ENCODE assay signal across 8 cellular contexts in the genomic region with DNA sequence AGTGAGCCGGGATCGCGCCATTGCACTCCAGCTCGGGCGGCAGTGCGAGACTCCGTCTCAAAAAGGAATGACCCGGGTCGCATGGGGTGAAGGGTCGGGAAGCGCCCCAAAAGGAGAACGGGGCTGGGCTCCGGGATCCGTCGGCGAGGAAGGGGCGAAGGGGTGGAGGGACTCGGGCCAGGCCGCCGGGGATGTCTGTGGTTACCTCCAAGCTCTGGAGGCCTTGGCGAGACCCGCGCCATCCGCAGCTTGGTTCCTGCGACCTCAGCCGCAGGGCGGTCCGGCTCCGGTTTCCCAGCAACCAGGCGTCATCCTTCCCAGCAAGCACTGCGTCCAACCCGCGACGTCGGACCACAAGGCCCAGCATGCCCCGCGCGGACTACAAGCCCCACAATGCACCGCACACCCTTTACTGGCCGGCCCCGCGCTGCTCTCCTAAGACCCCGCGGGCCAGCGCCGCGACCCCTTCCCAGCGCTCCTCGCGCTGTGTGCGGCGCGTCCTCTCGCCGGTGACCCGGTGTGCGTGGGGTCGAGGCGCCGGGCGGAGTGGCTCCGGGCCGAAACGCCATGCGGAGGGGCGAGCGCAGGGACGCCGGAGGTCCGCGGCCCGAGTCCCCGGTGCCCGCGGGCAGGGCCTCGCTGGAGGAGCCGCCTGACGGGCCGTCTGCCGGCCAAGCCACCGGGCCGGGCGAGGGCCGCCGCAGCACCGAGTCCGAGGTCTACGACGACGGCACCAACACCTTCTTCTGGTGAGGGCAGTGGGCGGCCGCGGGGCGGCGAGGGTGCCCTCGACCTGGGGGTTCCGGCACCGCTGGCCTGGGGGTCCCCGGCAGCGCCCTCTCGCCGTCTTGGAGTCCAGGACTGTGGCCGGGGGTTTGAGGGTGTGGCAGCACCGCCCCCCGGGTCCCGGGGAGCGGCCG. TPM values are rescaled to one million over a fixed set of nuclear protein-coding genes. Genes with fewer than 3 reads are reported as not detected.
A peak's percentile ranks its signal among the peaks of the same experiment; 100 is the strongest.
DNase-seq lines count a peak whose midpoint lies in the region; ATAC-seq lines count a peak whose summit lies in the region.

A gene (plus strand): TSS at position 391 of the 920 bp plus-strand sequence. CDS start 177 bp downstream, at position 568.

- H3K36me3 Mint-ChIP-seq in CD8-positive, alpha-beta memory T cell, result peaks cover 0 to 29% (median 0%) of the 10 kb centered on the region in 3 donors
- H3K36me3 Mint-ChIP-seq in effector memory CD8-positive, alpha-beta T cell (ENCODE audit: insufficient read depth), result peaks cover 31% of the 10 kb centered on the region

- peak within 1 kb of the TSS; percentile 95 to 100 (median 99) for H3K27ac Mint-ChIP-seq in CD8-positive, alpha-beta memory T cell
- H3K27ac Mint-ChIP-seq in effector memory CD8-positive, alpha-beta T cell, result peak within 1 kb of the TSS; percentile 90 to 97

- H2BK12ac ChIP-seq in mesenchymal stem cell (ENCODE audit: low read length in 2 of 2), result peak within 1 kb of the TSS; percentile 9 to 67

- H3K4me3 Mint-ChIP-seq in CD8-positive, alpha-beta memory T cell, result peak within 1 kb of the TSS; percentile 91 to 100 (median 98)
- peak within 1 kb of the TSS; percentile 87 to 99 for H3K4me3 Mint-ChIP-seq in effector memory CD8-positive, alpha-beta T cell

- H3K27ac ChIP-seq in CD8-positive, alpha-beta memory T cell (ENCODE audit: low read depth, low read length), result peak within 1 kb of the TSS; percentile 75
- peak within 1 kb of the TSS; percentile 67 for H3K27ac ChIP-seq in mesenchymal stem cell (ENCODE audit: low read length, poor library complexity, severe bottlenecking)

- peak within 1 kb of the TSS; percentile 69 for H2AFZ ChIP-seq in mesenchymal stem cell (ENCODE audit: low read depth, low read length)

- peak; percentile 51 for ATAC-seq in GM19468 (IDR thresholded peaks at IDR 0.05; ENCODE audit: extremely low read depth, unreplicated experiment)
- peak; percentile 76 for ATAC-seq in effector memory CD8-positive, alpha-beta T cell (replicated peaks)

- H3K27me3 ChIP-seq in CD8-positive, alpha-beta memory T cell (ENCODE audit: insufficient read depth, low read length, poor library complexity, severe bottlenecking), result no peaks in the 10 kb centered on the region
- H3K27me3 ChIP-seq in mesenchymal stem cell (ENCODE audit: control insufficient read depth in 1 of 2, insufficient read depth in 1 of 2, low read length in 2 of 2), result no peaks in the 10 kb centered on the region

- peak within 1 kb of the TSS; percentile 78 for H2BK120ac ChIP-seq in mesenchymal stem cell (ENCODE audit: low read depth, low read length)

- peak within 1 kb of the TSS; percentile 89 for H4K91ac ChIP-seq in mesenchymal stem cell (ENCODE audit: low read length)

- peak within 1 kb of the TSS; percentile 88 to 90 for H3K18ac ChIP-seq in mesenchymal stem cell (ENCODE audit: low read depth in 1 of 2, low read length in 2 of 2)

- CTCF ChIA-PET in CD8-positive, alpha-beta memory T cell (lab: Charles Lee), result interaction anchor here (0.6 to 10.4 kb wide), 26 partner anchors 10 to 243 kb away, joined by 3 to 158 read pairs (median 5); a partner anchor contains a TSS

- H3K4ac ChIP-seq in mesenchymal stem cell (ENCODE audit: low read depth in 1 of 2, low read length in 2 of 2), result peak within 1 kb of the TSS; percentile 59 to 90

- H3K23ac ChIP-seq in mesenchymal stem cell (ENCODE audit: low read length in 2 of 2), result no peak within 1 kb of the TSS

- DNase-seq in CD8-positive, alpha-beta memory T cell, result peak; percentile 90 to 96 (median 92)
- DNase-seq in HS-5 (ENCODE audit: low read depth) (peak; percentile 73), mesenchymal stem cell (peak; percentile 97)
- peak; percentile 90 for DNase-seq in NK-92 treated with Interleukin-12 subunit alpha and Interleukin-12 subunit beta, amount 100 ng/mL, for 24 hours (lab: John Stamatoyannopoulos, UW)
- peak; percentile 96 for DNase-seq in activated CD8-positive, alpha-beta memory T cell treated with anti-CD3 and anti-CD28 coated beads for 24 hours
- DNase-seq in effector memory CD8-positive, alpha-beta T cell, result peak; percentile 94 to 95 (median 94)
- DNase-seq in stimulated activated CD8-positive, alpha-beta memory T cell treated with anti-CD3 and anti-CD28 coated beads, Interleukin-12 subunit alpha, Interleukin-12 subunit beta, amount 100 ng/mL, for 4 hours (ENCODE audit: low read depth), result peak; percentile 88

- H3K9ac ChIP-seq in mesenchymal stem cell (ENCODE audit: low read length), result peak within 1 kb of the TSS; percentile 90

- no peak within 1 kb of the TSS for H2AK5ac ChIP-seq in mesenchymal stem cell (ENCODE audit: low read length, severe bottlenecking)

- POLR2A ChIA-PET in CD8-positive, alpha-beta memory T cell (lab: Charles Lee), result interaction anchor here (0.6 to 7.5 kb wide), 8 partner anchors 28 to 243 kb away, joined by 3 to 71 read pairs (median 12); a partner anchor contains a TSS

- H3K9me3 Mint-ChIP-seq in CD8-positive, alpha-beta memory T cell, result no peaks in the 10 kb centered on the region
- H3K9me3 Mint-ChIP-seq in effector memory CD8-positive, alpha-beta T cell, result no peaks in the 10 kb centered on the region

- peak within 1 kb of the TSS; percentile 95 for H2BK15ac ChIP-seq in mesenchymal stem cell (ENCODE audit: low read depth, poor library complexity, severe bottlenecking)

- H3K4me3 ChIP-seq in CD8-positive, alpha-beta memory T cell (ENCODE audit: low read length), result peak within 1 kb of the TSS; percentile 71
- H3K4me3 ChIP-seq in mesenchymal stem cell (ENCODE audit: insufficient read depth in 1 of 2, low read depth in 1 of 2, low read length in 2 of 2), result peak within 1 kb of the TSS; percentile 93 to 97

- H3K27me3 Mint-ChIP-seq in CD8-positive, alpha-beta memory T cell, result no peaks in the 10 kb centered on the region
- no peaks in the 10 kb centered on the region for H3K27me3 Mint-ChIP-seq in effector memory CD8-positive, alpha-beta T cell

- peak within 1 kb of the TSS; percentile 85 for H3K4me2 ChIP-seq in mesenchymal stem cell (ENCODE audit: low read length, poor library complexity, severe bottlenecking)

- H4K8ac ChIP-seq in mesenchymal stem cell (ENCODE audit: low read length), result peak within 1 kb of the TSS; percentile 96

- no peak within 1 kb of the TSS for H2BK5ac ChIP-seq in mesenchymal stem cell (ENCODE audit: low read depth, low read length, poor library complexity, severe bottlenecking)

- peaks cover 14% of the 10 kb centered on the region for H3K36me3 ChIP-seq in CD8-positive, alpha-beta memory T cell (ENCODE audit: insufficient read depth, low read length)
- peaks cover 18 to 36% of the 10 kb centered on the region in 2 experiments for H3K36me3 ChIP-seq in mesenchymal stem cell (ENCODE audit: control insufficient read depth in 1 of 2, insufficient read depth in 2 of 2, low read depth in 1 of 2, low read length in 2 of 2)

- peak within 1 kb of the TSS in 1 of 2 experiments; percentile 90 for H3K14ac ChIP-seq in mesenchymal stem cell (ENCODE audit: low read length in 2 of 2)

- H3K9me3 ChIP-seq in CD8-positive, alpha-beta memory T cell (ENCODE audit: low read length), result no peaks in the 10 kb centered on the region
- no peaks in the 10 kb centered on the region for H3K9me3 ChIP-seq in mesenchymal stem cell (ENCODE audit: control insufficient read depth, low read length)

- WGBS in mesenchymal stem cell, result 3% methylated on average over 76 of the region's 108 CpGs

- peaks cover 17 to 35% (median 25%) of the 10 kb centered on the region in 3 donors for H3K4me1 Mint-ChIP-seq in CD8-positive, alpha-beta memory T cell
- H3K4me1 Mint-ChIP-seq in effector memory CD8-positive, alpha-beta T cell (ENCODE audit: low read depth in 2 of 2), result peaks cover 15 to 21% of the 10 kb centered on the region in 2 donors

- peaks cover 22% of the 10 kb centered on the region for H3K4me1 ChIP-seq in CD8-positive, alpha-beta memory T cell (ENCODE audit: insufficient read depth, low read length)
- H3K4me1 ChIP-seq in mesenchymal stem cell (ENCODE audit: control insufficient read depth, insufficient read depth, low read depth, low read length), result peaks cover 33% of the 10 kb centered on the region

- peaks cover 26% of the 10 kb centered on the region for H3K79me1 ChIP-seq in mesenchymal stem cell (replicated peaks; ENCODE audit: low read length, poor library complexity, severe bottlenecking)

RNA-seq across cellular contexts. Expression of the gene that starts here (rescaled TPM):
- total RNA-seq in CD8-positive, alpha-beta memory T cell, result 10 to 100 TPM; 26.2 to 28.4 TPM
- polyA plus RNA-seq in CD8-positive, alpha-beta memory T cell, result 11.5 TPM
- 25.0 TPM for polyA plus RNA-seq in mesenchymal stem cell (2013, experiment 1 of 2)
- 26.7 TPM for polyA plus RNA-seq in mesenchymal stem cell (2013, experiment 2 of 2)

Comparison
In these comparisons a context has a peak if more than half of its experiments do, and no peak if none do; other contexts are left out.
1. Peak in every context shown above with its lines: DNase-seq, ATAC-seq, H3K4me3 ChIP-seq and H3K27ac ChIP-seq.